Comparison of ENCODE assay signal across 1 cellular context in the genomic region with DNA sequence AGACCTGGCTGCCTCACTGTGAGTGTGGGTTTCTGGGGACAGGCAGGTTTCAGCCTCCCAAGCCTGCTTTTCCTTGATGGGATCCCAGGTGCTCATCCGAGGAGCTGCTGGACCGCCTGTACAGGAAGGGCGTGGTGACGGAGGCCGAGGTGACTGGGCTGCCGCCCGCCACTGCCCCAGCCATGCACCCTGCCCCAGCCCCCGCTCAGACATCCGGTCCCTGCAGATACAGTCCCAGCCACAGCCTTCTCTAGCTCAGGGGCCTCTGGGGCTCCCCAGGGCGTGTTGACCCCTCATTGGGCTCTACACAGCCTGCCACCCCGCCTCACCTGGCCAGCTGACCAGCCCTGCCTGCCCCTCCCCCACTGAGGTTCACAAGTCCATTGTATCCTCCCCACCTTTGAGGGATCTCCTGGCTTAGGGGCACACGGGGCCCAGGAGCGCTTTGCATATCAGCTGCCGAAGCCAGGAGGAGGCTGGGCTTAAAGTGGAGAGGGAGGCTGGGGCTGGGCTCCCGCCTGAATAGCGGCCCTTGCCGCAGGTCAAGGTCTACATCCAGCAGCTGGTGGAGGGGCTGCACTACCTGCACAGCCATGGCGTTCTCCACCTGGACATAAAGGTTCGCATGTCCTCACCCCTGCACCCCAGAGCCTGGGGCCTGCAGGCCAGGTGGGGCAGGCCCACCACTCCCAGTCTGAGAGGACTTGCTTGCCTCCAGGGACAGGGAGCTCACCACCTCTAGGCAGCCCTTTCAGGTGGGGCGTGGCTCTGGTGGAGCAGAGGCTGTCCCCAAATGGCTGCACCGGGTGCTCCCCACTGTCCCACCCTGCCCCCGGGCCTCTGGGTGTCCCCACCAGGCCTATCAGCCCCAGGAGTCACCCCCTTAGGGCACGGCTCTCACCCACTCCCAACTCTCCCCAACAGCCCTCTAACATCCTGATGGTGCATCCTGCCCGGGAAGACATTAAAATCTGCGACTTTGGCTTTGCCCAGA.
TF ChIP-seq lines count a peak whose summit lies in the region.

No MANE protein-coding gene starts in this region.

TF ChIP-seq in GM23338, 12 proteins besides CTCF, POLR2A, EP300 and RAD21 (continued from another document):
- TF ChIP-seq, protein P1, sequence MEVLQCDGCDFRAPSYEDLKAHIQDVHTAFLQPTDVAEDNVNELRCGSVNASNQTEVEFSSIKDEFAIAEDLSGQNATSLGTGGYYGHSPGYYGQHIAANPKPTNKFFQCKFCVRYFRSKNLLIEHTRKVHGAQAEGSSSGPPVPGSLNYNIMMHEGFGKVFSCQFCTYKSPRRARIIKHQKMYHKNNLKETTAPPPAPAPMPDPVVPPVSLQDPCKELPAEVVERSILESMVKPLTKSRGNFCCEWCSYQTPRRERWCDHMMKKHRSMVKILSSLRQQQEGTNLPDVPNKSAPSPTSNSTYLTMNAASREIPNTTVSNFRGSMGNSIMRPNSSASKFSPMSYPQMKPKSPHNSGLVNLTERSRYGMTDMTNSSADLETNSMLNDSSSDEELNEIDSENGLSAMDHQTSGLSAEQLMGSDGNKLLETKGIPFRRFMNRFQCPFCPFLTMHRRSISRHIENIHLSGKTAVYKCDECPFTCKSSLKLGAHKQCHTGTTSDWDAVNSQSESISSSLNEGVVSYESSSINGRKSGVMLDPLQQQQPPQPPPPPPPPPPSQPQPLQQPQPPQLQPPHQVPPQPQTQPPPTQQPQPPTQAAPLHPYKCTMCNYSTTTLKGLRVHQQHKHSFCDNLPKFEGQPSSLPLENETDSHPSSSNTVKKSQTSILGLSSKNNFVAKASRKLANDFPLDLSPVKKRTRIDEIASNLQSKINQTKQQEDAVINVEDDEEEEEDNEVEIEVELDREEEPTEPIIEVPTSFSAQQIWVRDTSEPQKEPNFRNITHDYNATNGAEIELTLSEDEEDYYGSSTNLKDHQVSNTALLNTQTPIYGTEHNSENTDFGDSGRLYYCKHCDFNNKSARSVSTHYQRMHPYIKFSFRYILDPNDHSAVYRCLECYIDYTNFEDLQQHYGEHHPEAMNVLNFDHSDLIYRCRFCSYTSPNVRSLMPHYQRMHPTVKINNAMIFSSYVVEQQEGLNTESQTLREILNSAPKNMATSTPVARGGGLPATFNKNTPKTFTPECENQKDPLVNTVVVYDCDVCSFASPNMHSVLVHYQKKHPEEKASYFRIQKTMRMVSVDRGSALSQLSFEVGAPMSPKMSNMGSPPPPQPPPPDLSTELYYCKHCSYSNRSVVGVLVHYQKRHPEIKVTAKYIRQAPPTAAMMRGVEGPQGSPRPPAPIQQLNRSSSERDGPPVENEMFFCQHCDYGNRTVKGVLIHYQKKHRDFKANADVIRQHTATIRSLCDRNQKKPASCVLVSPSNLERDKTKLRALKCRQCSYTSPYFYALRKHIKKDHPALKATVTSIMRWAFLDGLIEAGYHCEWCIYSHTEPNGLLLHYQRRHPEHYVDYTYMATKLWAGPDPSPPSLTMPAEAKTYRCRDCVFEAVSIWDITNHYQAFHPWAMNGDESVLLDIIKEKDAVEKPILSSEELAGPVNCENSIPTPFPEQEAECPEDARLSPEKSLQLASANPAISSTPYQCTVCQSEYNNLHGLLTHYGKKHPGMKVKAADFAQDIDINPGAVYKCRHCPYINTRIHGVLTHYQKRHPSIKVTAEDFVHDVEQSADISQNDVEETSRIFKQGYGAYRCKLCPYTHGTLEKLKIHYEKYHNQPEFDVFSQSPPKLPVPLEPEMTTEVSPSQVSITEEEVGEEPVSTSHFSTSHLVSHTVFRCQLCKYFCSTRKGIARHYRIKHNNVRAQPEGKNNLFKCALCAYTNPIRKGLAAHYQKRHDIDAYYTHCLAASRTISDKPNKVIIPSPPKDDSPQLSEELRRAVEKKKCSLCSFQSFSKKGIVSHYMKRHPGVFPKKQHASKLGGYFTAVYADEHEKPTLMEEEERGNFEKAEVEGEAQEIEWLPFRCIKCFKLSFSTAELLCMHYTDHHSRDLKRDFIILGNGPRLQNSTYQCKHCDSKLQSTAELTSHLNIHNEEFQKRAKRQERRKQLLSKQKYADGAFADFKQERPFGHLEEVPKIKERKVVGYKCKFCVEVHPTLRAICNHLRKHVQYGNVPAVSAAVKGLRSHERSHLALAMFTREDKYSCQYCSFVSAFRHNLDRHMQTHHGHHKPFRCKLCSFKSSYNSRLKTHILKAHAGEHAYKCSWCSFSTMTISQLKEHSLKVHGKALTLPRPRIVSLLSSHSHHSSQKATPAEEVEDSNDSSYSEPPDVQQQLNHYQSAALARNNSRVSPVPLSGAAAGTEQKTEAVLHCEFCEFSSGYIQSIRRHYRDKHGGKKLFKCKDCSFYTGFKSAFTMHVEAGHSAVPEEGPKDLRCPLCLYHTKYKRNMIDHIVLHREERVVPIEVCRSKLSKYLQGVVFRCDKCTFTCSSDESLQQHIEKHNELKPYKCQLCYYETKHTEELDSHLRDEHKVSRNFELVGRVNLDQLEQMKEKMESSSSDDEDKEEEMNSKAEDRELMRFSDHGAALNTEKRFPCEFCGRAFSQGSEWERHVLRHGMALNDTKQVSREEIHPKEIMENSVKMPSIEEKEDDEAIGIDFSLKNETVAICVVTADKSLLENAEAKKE (CRISPR knock-in tag; IDR thresholded peaks at IDR 0.05): no peak
- TF ChIP-seq ZNF331 (CRISPR knock-in tag; IDR thresholded peaks at IDR 0.05; ENCODE audit: low read depth) (no peak), CREB1 (CRISPR knock-in tag; IDR thresholded peaks at IDR 0.05; ENCODE audit: low read depth) (no peak), EZH2 (IDR thresholded peaks at IDR 0.05; ENCODE audit: low read depth, unreplicated experiment) (no peak), JUNB (IDR thresholded peaks at IDR 0.05; ENCODE audit: unreplicated experiment) (no peak), STAT1 (IDR thresholded peaks at IDR 0.05; ENCODE audit: unreplicated experiment) (no peak), ZNF114 (CRISPR knock-in tag; IDR thresholded peaks at IDR 0.05) (no peak), POLR2AphosphoS5 (IDR thresholded peaks at IDR 0.05; ENCODE audit: low read depth) (no peak), EZH2phosphoT487 (IDR thresholded peaks at IDR 0.05; ENCODE audit: unreplicated experiment) (no peak)
- TF ChIP-seq, protein P2, sequence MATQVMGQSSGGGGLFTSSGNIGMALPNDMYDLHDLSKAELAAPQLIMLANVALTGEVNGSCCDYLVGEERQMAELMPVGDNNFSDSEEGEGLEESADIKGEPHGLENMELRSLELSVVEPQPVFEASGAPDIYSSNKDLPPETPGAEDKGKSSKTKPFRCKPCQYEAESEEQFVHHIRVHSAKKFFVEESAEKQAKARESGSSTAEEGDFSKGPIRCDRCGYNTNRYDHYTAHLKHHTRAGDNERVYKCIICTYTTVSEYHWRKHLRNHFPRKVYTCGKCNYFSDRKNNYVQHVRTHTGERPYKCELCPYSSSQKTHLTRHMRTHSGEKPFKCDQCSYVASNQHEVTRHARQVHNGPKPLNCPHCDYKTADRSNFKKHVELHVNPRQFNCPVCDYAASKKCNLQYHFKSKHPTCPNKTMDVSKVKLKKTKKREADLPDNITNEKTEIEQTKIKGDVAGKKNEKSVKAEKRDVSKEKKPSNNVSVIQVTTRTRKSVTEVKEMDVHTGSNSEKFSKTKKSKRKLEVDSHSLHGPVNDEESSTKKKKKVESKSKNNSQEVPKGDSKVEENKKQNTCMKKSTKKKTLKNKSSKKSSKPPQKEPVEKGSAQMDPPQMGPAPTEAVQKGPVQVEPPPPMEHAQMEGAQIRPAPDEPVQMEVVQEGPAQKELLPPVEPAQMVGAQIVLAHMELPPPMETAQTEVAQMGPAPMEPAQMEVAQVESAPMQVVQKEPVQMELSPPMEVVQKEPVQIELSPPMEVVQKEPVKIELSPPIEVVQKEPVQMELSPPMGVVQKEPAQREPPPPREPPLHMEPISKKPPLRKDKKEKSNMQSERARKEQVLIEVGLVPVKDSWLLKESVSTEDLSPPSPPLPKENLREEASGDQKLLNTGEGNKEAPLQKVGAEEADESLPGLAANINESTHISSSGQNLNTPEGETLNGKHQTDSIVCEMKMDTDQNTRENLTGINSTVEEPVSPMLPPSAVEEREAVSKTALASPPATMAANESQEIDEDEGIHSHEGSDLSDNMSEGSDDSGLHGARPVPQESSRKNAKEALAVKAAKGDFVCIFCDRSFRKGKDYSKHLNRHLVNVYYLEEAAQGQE (IDR thresholded peaks at IDR 0.05; ENCODE audit: unreplicated experiment): no peak
- TF ChIP-seq, protein P3, sequence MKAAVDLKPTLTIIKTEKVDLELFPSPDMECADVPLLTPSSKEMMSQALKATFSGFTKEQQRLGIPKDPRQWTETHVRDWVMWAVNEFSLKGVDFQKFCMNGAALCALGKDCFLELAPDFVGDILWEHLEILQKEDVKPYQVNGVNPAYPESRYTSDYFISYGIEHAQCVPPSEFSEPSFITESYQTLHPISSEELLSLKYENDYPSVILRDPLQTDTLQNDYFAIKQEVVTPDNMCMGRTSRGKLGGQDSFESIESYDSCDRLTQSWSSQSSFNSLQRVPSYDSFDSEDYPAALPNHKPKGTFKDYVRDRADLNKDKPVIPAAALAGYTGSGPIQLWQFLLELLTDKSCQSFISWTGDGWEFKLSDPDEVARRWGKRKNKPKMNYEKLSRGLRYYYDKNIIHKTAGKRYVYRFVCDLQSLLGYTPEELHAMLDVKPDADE (IDR thresholded peaks at IDR 0.05): no peak
TF ChIP-seq in GM23338: peak in this region for 0.
